ENCODE assay signal across 8 cellular contexts in genomic region chr19:40416918-40417713, GRCh38. TPM values are rescaled to one million over a fixed set of nuclear protein-coding genes. Genes with fewer than 3 reads are reported as not detected.
DNase-seq lines count a peak whose midpoint lies in the region; ATAC-seq and TF ChIP-seq lines count a peak whose summit lies in the region.

No MANE protein-coding gene starts in this region.

- no peak for TF ChIP-seq EP300 in sigmoid colon (IDR thresholded peaks at IDR 0.05)

- ATAC-seq in HG02938 (IDR thresholded peaks at IDR 0.05; ENCODE audit: unreplicated experiment) (no peak), HG02885 (IDR thresholded peaks at IDR 0.05; ENCODE audit: poor library complexity, unreplicated experiment) (no peak), GM18873 (IDR thresholded peaks at IDR 0.05; ENCODE audit: low FRiP score, unreplicated experiment) (no peak), GM18520 (IDR thresholded peaks at IDR 0.05; ENCODE audit: unreplicated experiment) (no peak)

- in situ Hi-C loops in GM13976 (cut with MboI; ENCODE audit: low sequenced_read_pairs, unreplicated experiment): no loop called here

- no peak for TF ChIP-seq CTCF in GM13976 (IDR thresholded peaks at IDR 0.05; ENCODE audit: borderline replicate concordance, control extremely low read depth, extremely low read depth, insufficient read depth, missing control alignments)
- TF ChIP-seq CTCF in sigmoid colon (IDR thresholded peaks at IDR 0.05): no peak

- DNase-seq in GM13976 (ENCODE audit: low spot score): peak; percentile 52
- DNase-seq in SW 1271 (lab: John Stamatoyannopoulos, UW): peak; percentile 65 to 75
- DNase-seq in fibroblast of peridontal ligament (ENCODE audit: extremely low read depth): peak; percentile 21
- peak; percentile 85 for DNase-seq in sigmoid colon

- peaks cover 0 to 9% (median 8%) of the 10 kb centered on the region in 4 donors for H3K4me1 ChIP-seq in sigmoid colon

- H3K4me3 ChIP-seq in sigmoid colon: no peak overlapping the region

- H3K27me3 ChIP-seq in sigmoid colon: no peaks in the 10 kb centered on the region

- peak in 1 of 2 donors; percentile 31 for TF ChIP-seq POLR2A in sigmoid colon (IDR thresholded peaks at IDR 0.05)

- intact Hi-C loops in sigmoid colon (cut with DNase I): no loop called here

- H3K9me3 ChIP-seq in sigmoid colon: no peaks in the 10 kb centered on the region

- no peaks in the 10 kb centered on the region for H3K36me3 ChIP-seq in sigmoid colon

- 41 to 53% methylated on average over 16 of the region's 16 CpGs for WGBS in sigmoid colon, 2 donors

- H3K27ac ChIP-seq in sigmoid colon: peak overlapping the region; percentile 60 to 67 (median 65)

RNA-seq across cellular contexts. Expression of gene PRX, which starts 3.9 kb away (rescaled TPM):
- total RNA-seq in sigmoid colon: 1 to 10 TPM; 3.5 to 8.6 (median 5.0) TPM
- polyA plus RNA-seq in sigmoid colon: 1 to 10 TPM in 2 of 3 donors, under 1 TPM in 1; 0.69 to 2.0 (median 1.8) TPM

RNA-seq across cellular contexts. Expression of gene SERTAD1, which starts 8.7 kb away (rescaled TPM):
- 10 to 100 TPM; 10.2 to 29.2 (median 15.7) TPM for total RNA-seq in sigmoid colon
- 10 to 100 TPM; 14.4 to 44.4 (median 24.0) TPM for polyA plus RNA-seq in sigmoid colon

RNA-seq across cellular contexts. Expression of gene SERTAD3, which starts 27.0 kb away (rescaled TPM):
- 10 to 100 TPM; 15.5 to 34.2 (median 26.0) TPM for total RNA-seq in sigmoid colon
- 10 to 100 TPM; 28.9 to 60.7 (median 30.4) TPM for polyA plus RNA-seq in sigmoid colon

RNA-seq across cellular contexts. Expression of gene HIPK4, which starts 27.1 kb away (rescaled TPM):
- total RNA-seq in sigmoid colon: under 1 TPM in 2 of 4 donors, not detected in 2; 0.14 to 0.36 TPM
- under 1 TPM in 1 of 3 donors, not detected in 2; 0.06 TPM for polyA plus RNA-seq in sigmoid colon

RNA-seq across cellular contexts. Expression of gene BLVRB, which starts 48.4 kb away (rescaled TPM):
- total RNA-seq in sigmoid colon: 100 to 1,000 TPM; 115 to 232 (median 210) TPM
- polyA plus RNA-seq in sigmoid colon: 100 to 1,000 TPM; 139 to 224 (median 196) TPM

Comparison
In these comparisons a context has a peak if more than half of its experiments do, and no peak if none do; other contexts are left out.
1. DNase-seq: peak in every context shown above with its lines; median percentile 85 in sigmoid colon; 70 in SW 1271; 52 in GM13976; 21 in fibroblast of peridontal ligament.